ENCODE assay signal across 1 cellular context in the genomic region with DNA sequence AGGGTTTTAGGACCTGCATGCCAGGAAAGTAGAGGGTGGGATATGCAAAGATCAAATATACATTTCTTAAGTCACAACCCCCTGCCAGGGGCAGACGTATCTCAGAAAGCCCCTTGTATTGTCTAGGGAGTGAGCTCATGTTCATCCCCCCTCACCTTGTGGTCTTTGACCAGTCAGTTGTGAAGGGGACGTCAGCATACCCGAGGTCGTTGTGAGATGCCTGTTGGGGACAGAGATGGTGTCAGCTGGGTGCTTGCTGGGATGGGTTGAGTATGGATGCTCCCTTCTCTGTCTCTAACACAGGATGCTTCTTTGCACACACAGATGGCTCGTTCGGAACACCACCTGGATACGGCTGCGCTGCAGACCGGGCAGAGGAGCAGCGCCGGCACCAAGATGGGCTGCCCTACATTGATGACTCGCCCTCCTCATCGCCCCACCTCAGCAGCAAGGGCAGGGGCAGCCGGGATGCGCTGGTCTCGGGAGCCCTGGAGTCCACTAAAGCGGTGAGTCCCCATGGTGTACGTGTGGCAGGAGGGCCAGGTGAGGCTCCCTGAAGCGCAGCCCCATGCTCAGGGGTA.
TF ChIP-seq lines count a peak whose summit lies in the region.

No MANE protein-coding gene starts in this region.

TF ChIP-seq in H1, 55 proteins besides CTCF, POLR2A, EP300 and RAD21 (continued from another document):
- TF ChIP-seq USF2 (IDR thresholded peaks at IDR 0.05; ENCODE audit: low read length) (no peak), SIRT6 (IDR thresholded peaks at IDR 0.05; ENCODE audit: low read length) (no peak), BRCA1 (IDR thresholded peaks at IDR 0.05; ENCODE audit: low read depth, low read length) (no peak)
